In the genomic region with DNA sequence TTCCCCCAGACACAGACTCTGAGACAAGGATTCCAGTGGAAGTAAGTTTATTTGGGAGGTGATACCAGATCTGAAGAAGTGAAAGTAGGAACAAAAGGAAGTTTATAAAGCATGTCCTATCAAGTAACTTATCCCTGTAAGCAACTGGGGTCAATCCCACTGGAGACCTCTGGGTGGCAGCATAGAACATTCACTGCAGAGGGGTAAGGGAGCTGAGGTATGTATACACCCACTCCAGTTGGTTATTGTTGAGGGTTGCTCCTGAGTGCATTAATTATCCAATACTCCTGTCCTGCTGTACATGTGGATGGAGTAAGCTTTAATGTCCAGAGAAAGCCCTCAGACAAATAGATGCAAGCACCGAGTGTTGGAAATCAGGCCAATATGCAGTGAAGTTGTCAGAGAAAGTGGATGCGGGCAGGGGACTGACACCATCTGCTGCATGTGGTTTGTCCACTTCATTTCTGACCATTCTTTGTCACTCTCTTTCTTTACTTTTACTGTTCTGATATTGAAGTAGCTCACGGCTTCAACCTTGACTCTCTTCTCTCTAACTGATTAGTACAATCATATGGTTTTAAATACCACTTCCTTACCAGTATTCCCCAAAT, we compare ENCODE assay signal across 9 cellular contexts. TPM values are rescaled to one million over a fixed set of nuclear protein-coding genes. Genes with fewer than 3 reads are reported as not detected.
DNase-seq lines count a peak whose midpoint lies in the region; ATAC-seq and TF ChIP-seq lines count a peak whose summit lies in the region.
"Had no signal": no experiment of that assay in that cellular context is flagged by ENCODE, and none has a peak within 500 bp of the region (broad histone marks: within the 10 kb centered on the region; RNA-seq: fewer than 3 reads in every experiment).

No MANE protein-coding gene starts in this region.

- no peaks in the 10 kb centered on the region for H3K36me3 Mint-ChIP-seq in CD14-positive monocyte
- H3K36me3 Mint-ChIP-seq: IgD-negative memory B cell had no signal

- peaks cover 7% of the 10 kb centered on the region for H3K9me3 ChIP-seq in HAP-1
- no peaks in the 10 kb centered on the region for H3K9me3 ChIP-seq in neutrophil

- ATAC-seq in HG03432 (IDR thresholded peaks at IDR 0.05; ENCODE audit: unreplicated experiment) (no peak), GM18907 (IDR thresholded peaks at IDR 0.05; ENCODE audit: unreplicated experiment) (no peak), HG03196 (IDR thresholded peaks at IDR 0.05; ENCODE audit: unreplicated experiment) (no peak)

- POLR2A ChIA-PET in RWPE1 (lab: Yijun Ruan, JAX; ENCODE audit: low non-redundant PET): no interaction called here

- intact Hi-C loops in CD14-positive monocyte (cut with micrococcal nuclease): no loop called here

- H3K4me3 Mint-ChIP-seq in CD14-positive monocyte: no peak overlapping the region
- H3K4me3 Mint-ChIP-seq: IgD-negative memory B cell had no signal

- no peak overlapping the region for H3K27ac Mint-ChIP-seq in CD14-positive monocyte

- H3K27me3 Mint-ChIP-seq in CD14-positive monocyte (ENCODE audit: low read depth in 3 of 3): peaks cover 4 to 9% (median 5%) of the 10 kb centered on the region in 3 donors

- TF ChIP-seq CTCF in CD14-positive monocyte (IDR thresholded peaks at IDR 0.05): peak; percentile 78
- peak; percentile 70 for TF ChIP-seq CTCF in RWPE1 (conservative IDR thresholded peaks at IDR 0.05; ENCODE audit: low read depth)
- peak; percentile 31 for TF ChIP-seq CTCF in neutrophil (IDR thresholded peaks at IDR 0.05)

- H3K9me3 Mint-ChIP-seq in CD14-positive monocyte: peaks cover 4 to 22% (median 11%) of the 10 kb centered on the region in 7 donors

- H3K27me3 ChIP-seq in HAP-1 (ENCODE audit: low read depth) (0 out of 2 replicates have a peak, but pooled peaks cover 4% of the 10 kb centered on the region), neutrophil (peaks cover 25% of the 10 kb centered on the region)

- no peak overlapping the region for H3K4me3 ChIP-seq in HAP-1
- H3K4me3 ChIP-seq in neutrophil (ENCODE audit: low read depth in 1 of 2, low read length in 1 of 2): no peak overlapping the region

- in situ Hi-C loops in HAP-1 (cut with MboI; ENCODE audit: low sequenced_read_pairs): no loop called here

- H3K4me1 Mint-ChIP-seq in CD14-positive monocyte: peaks cover 18% of the 10 kb centered on the region

- H3K4me1 ChIP-seq in HAP-1 (no peaks in the 10 kb centered on the region), neutrophil (ENCODE audit: control insufficient read depth in 1 of 2, insufficient read depth in 1 of 2, low read depth in 1 of 2, low read length in 1 of 2) (peaks cover 13 to 16% of the 10 kb centered on the region in 2 experiments)

- H3K27ac ChIP-seq in RWPE1 (no peak overlapping the region), neutrophil (no peak overlapping the region)

- DNase-seq in CD14-positive monocyte (ENCODE audit: low spot score) (no peak), HAP-1 (ENCODE audit: low spot score in 2 of 2) (peak; percentile 49 to 75), RWPE1 (ENCODE audit: low spot score) (peak; percentile 53), dermis blood vessel endothelial cell (peak; percentile 69)

- CTCF ChIA-PET in RWPE1 (lab: Yijun Ruan, JAX): interaction anchor here (0.6 to 1.8 kb wide), 7 partner anchors 14 to 562 kb away, joined by 3 to 9 read pairs (median 3); no protein-coding TSS in a partner anchor

- H3K36me3 ChIP-seq in HAP-1 (replicated peaks) (no peaks in the 10 kb centered on the region), neutrophil (no peaks in the 10 kb centered on the region)

RNA-seq across cellular contexts. Expression of a gene that starts 46.7 kb away (rescaled TPM):
- polyA plus RNA-seq in CD14-positive monocyte: under 1 TPM in 1 of 2 donors, not detected in 1; 0.05 TPM
- total RNA-seq in dermis blood vessel endothelial cell: 0.84 and 2.0 TPM in 2 replicates
- polyA plus RNA-seq: IgD-negative memory B cell had no signal

RNA-seq across cellular contexts. Expression of a gene that starts 46.9 kb away (rescaled TPM):
- not detected for polyA plus RNA-seq in CD14-positive monocyte
- total RNA-seq in dermis blood vessel endothelial cell: 22.5 and 22.6 TPM in 2 replicates
- polyA plus RNA-seq: IgD-negative memory B cell had no signal
